In the genomic region with DNA sequence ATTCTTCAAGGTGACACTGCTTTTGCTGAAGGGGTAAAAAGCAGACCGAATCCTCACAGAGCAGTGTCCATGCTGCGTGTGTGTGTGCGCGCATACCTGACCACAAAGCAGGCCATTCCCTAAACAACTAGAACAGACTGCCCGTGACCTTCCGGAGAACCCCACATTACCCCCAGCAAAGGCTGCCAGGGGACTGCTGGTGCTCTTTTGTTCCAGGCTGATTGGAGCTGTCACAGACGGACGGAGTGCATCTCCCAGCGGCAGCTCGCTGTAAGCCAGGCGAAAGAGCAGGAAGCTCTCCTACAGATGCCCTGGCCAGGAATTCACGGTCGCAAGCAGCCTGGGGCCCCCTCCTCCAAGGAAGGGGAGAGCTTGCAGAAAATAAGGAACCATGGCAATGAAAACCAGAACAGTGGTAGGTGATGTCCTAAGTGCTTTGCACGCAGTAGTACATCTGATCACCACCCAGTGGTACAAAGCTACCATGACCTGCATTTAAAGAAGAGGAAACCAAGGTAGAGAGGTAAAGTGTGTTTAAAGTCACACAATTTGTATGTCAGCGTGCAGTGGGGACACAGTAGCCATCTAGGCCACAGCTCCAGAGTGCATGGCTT, we compare ENCODE assay signal across 19 cellular contexts.
"Had no signal": no experiment of that assay in that cellular context is flagged by ENCODE, and none has a peak within 500 bp of the region (broad histone marks: within the 10 kb centered on the region; RNA-seq: fewer than 3 reads in every experiment).

No MANE protein-coding gene starts in this region.

- H3K27ac ChIP-seq: esophagus muscularis mucosa, gastroesophageal sphincter, heart left ventricle, ovary, psoas muscle, stomach had no signal

- H3K9me3 Mint-ChIP-seq: activated CD8-positive, alpha-beta T cell treated with anti-CD3 and anti-CD28 coated beads for 36 hours; activated T-helper 2 cell treated with anti-CD3 and anti-CD28 coated beads, Interferon-gamma antibody, Interleukin-2, Interleukin-4, amounts not matched to agents 10 μg/mL and 5 μg/mL and 100 μg/mL, durations not matched to agents 14 hours and 24 hours and 36 hours; dendritic cell treated with granulocyte-macrophage colony-stimulating factor and Interleukin-4, amounts not matched to agents 40 ng/mL and 50 ng/mL, for 4 days had no signal

- H3K4me3 ChIP-seq: esophagus muscularis mucosa, gastroesophageal sphincter, heart left ventricle, lung, ovary, psoas muscle, smooth muscle cell, stomach had no signal

- H3K9me3 ChIP-seq: esophagus muscularis mucosa, gastroesophageal sphincter, heart left ventricle, ovary, psoas muscle, stomach had no signal

- DNase-seq: activated CD4-positive, alpha-beta T cell treated with anti-CD3 and anti-CD28 coated beads for 48 hours; activated CD4-positive, CD25-positive, alpha-beta regulatory T cell; activated CD8-positive, alpha-beta T cell treated with anti-CD3 and anti-CD28 coated beads for 36 hours; activated naive CD4-positive, alpha-beta T cell treated with Interleukin-2 at 50 U/mL for 16 hours; activated T-cell treated with anti-CD3 and anti-CD28 coated beads, Interleukin-2, amount 50 U/mL, for 1 hour; cerebellar nuclear complex; effector CD8-positive, alpha-beta T cell; heart left ventricle; ovary; psoas muscle; stimulated activated CD4-positive, alpha-beta T cell treated with anti-CD3 and anti-CD28 coated beads, Interleukin-4, amount 100 ng/mL, for 1 hour; stomach; trophoblast cell had no signal

- H3K4me1 ChIP-seq: esophagus muscularis mucosa, gastroesophageal sphincter, psoas muscle had no signal

- H3K27ac Mint-ChIP-seq: activated CD8-positive, alpha-beta T cell treated with anti-CD3 and anti-CD28 coated beads for 36 hours; activated T-helper 2 cell treated with anti-CD3 and anti-CD28 coated beads, Interferon-gamma antibody, Interleukin-2, Interleukin-4, amounts not matched to agents 10 μg/mL and 5 μg/mL and 100 μg/mL, durations not matched to agents 14 hours and 24 hours and 36 hours; dendritic cell treated with granulocyte-macrophage colony-stimulating factor and Interleukin-4, amounts not matched to agents 40 ng/mL and 50 ng/mL, for 4 days had no signal

- H3K4me3 Mint-ChIP-seq: activated CD8-positive, alpha-beta T cell treated with anti-CD3 and anti-CD28 coated beads for 36 hours; dendritic cell treated with granulocyte-macrophage colony-stimulating factor and Interleukin-4, amounts not matched to agents 40 ng/mL and 50 ng/mL, for 4 days had no signal

- H3K4me2 ChIP-seq: smooth muscle cell had no signal

- H3K27me3 ChIP-seq: ovary, stomach had no signal
